In genomic region chr7:2652736-2653060, GRCh38 we compare ENCODE assay signal across 1 cellular context.
TF ChIP-seq lines count a peak whose summit lies in the region.

No MANE protein-coding gene starts in this region.

TF ChIP-seq in GM23338, 12 proteins besides CTCF, POLR2A, EP300 and RAD21:
- TF ChIP-seq, protein P1, sequence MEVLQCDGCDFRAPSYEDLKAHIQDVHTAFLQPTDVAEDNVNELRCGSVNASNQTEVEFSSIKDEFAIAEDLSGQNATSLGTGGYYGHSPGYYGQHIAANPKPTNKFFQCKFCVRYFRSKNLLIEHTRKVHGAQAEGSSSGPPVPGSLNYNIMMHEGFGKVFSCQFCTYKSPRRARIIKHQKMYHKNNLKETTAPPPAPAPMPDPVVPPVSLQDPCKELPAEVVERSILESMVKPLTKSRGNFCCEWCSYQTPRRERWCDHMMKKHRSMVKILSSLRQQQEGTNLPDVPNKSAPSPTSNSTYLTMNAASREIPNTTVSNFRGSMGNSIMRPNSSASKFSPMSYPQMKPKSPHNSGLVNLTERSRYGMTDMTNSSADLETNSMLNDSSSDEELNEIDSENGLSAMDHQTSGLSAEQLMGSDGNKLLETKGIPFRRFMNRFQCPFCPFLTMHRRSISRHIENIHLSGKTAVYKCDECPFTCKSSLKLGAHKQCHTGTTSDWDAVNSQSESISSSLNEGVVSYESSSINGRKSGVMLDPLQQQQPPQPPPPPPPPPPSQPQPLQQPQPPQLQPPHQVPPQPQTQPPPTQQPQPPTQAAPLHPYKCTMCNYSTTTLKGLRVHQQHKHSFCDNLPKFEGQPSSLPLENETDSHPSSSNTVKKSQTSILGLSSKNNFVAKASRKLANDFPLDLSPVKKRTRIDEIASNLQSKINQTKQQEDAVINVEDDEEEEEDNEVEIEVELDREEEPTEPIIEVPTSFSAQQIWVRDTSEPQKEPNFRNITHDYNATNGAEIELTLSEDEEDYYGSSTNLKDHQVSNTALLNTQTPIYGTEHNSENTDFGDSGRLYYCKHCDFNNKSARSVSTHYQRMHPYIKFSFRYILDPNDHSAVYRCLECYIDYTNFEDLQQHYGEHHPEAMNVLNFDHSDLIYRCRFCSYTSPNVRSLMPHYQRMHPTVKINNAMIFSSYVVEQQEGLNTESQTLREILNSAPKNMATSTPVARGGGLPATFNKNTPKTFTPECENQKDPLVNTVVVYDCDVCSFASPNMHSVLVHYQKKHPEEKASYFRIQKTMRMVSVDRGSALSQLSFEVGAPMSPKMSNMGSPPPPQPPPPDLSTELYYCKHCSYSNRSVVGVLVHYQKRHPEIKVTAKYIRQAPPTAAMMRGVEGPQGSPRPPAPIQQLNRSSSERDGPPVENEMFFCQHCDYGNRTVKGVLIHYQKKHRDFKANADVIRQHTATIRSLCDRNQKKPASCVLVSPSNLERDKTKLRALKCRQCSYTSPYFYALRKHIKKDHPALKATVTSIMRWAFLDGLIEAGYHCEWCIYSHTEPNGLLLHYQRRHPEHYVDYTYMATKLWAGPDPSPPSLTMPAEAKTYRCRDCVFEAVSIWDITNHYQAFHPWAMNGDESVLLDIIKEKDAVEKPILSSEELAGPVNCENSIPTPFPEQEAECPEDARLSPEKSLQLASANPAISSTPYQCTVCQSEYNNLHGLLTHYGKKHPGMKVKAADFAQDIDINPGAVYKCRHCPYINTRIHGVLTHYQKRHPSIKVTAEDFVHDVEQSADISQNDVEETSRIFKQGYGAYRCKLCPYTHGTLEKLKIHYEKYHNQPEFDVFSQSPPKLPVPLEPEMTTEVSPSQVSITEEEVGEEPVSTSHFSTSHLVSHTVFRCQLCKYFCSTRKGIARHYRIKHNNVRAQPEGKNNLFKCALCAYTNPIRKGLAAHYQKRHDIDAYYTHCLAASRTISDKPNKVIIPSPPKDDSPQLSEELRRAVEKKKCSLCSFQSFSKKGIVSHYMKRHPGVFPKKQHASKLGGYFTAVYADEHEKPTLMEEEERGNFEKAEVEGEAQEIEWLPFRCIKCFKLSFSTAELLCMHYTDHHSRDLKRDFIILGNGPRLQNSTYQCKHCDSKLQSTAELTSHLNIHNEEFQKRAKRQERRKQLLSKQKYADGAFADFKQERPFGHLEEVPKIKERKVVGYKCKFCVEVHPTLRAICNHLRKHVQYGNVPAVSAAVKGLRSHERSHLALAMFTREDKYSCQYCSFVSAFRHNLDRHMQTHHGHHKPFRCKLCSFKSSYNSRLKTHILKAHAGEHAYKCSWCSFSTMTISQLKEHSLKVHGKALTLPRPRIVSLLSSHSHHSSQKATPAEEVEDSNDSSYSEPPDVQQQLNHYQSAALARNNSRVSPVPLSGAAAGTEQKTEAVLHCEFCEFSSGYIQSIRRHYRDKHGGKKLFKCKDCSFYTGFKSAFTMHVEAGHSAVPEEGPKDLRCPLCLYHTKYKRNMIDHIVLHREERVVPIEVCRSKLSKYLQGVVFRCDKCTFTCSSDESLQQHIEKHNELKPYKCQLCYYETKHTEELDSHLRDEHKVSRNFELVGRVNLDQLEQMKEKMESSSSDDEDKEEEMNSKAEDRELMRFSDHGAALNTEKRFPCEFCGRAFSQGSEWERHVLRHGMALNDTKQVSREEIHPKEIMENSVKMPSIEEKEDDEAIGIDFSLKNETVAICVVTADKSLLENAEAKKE (CRISPR knock-in tag; IDR thresholded peaks at IDR 0.05): no peak
- TF ChIP-seq NANOG (IDR thresholded peaks at IDR 0.05; ENCODE audit: borderline replicate concordance) (no peak), EZH2 (IDR thresholded peaks at IDR 0.05; ENCODE audit: low read depth, unreplicated experiment) (no peak), EZH2phosphoT487 (IDR thresholded peaks at IDR 0.05; ENCODE audit: unreplicated experiment) (no peak), JUNB (IDR thresholded peaks at IDR 0.05; ENCODE audit: unreplicated experiment) (no peak), STAT1 (IDR thresholded peaks at IDR 0.05; ENCODE audit: unreplicated experiment) (no peak), ZNF331 (CRISPR knock-in tag; IDR thresholded peaks at IDR 0.05; ENCODE audit: low read depth) (no peak), CREB1 (CRISPR knock-in tag; IDR thresholded peaks at IDR 0.05; ENCODE audit: low read depth) (no peak), POLR2AphosphoS5 (IDR thresholded peaks at IDR 0.05; ENCODE audit: low read depth) (no peak), ZNF114 (CRISPR knock-in tag; IDR thresholded peaks at IDR 0.05) (no peak)
- TF ChIP-seq, protein P2, sequence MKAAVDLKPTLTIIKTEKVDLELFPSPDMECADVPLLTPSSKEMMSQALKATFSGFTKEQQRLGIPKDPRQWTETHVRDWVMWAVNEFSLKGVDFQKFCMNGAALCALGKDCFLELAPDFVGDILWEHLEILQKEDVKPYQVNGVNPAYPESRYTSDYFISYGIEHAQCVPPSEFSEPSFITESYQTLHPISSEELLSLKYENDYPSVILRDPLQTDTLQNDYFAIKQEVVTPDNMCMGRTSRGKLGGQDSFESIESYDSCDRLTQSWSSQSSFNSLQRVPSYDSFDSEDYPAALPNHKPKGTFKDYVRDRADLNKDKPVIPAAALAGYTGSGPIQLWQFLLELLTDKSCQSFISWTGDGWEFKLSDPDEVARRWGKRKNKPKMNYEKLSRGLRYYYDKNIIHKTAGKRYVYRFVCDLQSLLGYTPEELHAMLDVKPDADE (IDR thresholded peaks at IDR 0.05): no peak
- TF ChIP-seq, protein P3, sequence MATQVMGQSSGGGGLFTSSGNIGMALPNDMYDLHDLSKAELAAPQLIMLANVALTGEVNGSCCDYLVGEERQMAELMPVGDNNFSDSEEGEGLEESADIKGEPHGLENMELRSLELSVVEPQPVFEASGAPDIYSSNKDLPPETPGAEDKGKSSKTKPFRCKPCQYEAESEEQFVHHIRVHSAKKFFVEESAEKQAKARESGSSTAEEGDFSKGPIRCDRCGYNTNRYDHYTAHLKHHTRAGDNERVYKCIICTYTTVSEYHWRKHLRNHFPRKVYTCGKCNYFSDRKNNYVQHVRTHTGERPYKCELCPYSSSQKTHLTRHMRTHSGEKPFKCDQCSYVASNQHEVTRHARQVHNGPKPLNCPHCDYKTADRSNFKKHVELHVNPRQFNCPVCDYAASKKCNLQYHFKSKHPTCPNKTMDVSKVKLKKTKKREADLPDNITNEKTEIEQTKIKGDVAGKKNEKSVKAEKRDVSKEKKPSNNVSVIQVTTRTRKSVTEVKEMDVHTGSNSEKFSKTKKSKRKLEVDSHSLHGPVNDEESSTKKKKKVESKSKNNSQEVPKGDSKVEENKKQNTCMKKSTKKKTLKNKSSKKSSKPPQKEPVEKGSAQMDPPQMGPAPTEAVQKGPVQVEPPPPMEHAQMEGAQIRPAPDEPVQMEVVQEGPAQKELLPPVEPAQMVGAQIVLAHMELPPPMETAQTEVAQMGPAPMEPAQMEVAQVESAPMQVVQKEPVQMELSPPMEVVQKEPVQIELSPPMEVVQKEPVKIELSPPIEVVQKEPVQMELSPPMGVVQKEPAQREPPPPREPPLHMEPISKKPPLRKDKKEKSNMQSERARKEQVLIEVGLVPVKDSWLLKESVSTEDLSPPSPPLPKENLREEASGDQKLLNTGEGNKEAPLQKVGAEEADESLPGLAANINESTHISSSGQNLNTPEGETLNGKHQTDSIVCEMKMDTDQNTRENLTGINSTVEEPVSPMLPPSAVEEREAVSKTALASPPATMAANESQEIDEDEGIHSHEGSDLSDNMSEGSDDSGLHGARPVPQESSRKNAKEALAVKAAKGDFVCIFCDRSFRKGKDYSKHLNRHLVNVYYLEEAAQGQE (IDR thresholded peaks at IDR 0.05; ENCODE audit: unreplicated experiment): no peak
TF ChIP-seq in GM23338: peak in this region for 0.
